Comparison of ENCODE assay signal across 24 cellular contexts in genomic region chr13:63088226-63088625, GRCh38.
DNase-seq lines count a peak whose midpoint lies in the region; ATAC-seq and TF ChIP-seq lines count a peak whose summit lies in the region.
"Had no signal": no experiment of that assay in that cellular context is flagged by ENCODE, and none has a peak within 500 bp of the region (broad histone marks: within the 10 kb centered on the region; RNA-seq: fewer than 3 reads in every experiment).

No MANE protein-coding gene starts in this region.

- DNase-seq in Right ventricle myocardium inferior (ENCODE audit: missing footprints) (no peak), cardiac septum (ENCODE audit: low spot score) (no peak), astrocyte of the spinal cord (ENCODE audit: low read depth, low spot score) (peak; percentile 30), left ventricle myocardium superior (no peak), ecto neural progenitor cell (ENCODE audit: low spot score) (no peak), SW 1271 (lab: John Stamatoyannopoulos, UW) (no peak), tibial artery (no peak)
- DNase-seq: 8988T; activated CD4-positive, alpha-beta T cell treated with anti-CD3 and anti-CD28 coated beads, Interleukin-2, amount 10 ng/mL, durations not matched to agents 7 days and 5 days; activated CD8-positive, alpha-beta memory T cell treated with anti-CD3 and anti-CD28 coated beads, Interleukin-2, amount 50 U/mL, for 48 hours; activated gamma-delta T cell; Caco-2; caudate nucleus; dorsolateral prefrontal cortex; left cardiac atrium; MG63; NCI-H1436 treated with DMSO at 0.1 percent for 48 hours; NCI-H2171; NCI-H524 treated with DMSO at 0.1 percent for 48 hours; stimulated activated CD4-positive, alpha-beta T cell treated with anti-CD3 and anti-CD28 coated beads, Interleukin-2, amount 100 ng/mL, for 24 hours; stimulated activated naive B cell treated with anti-CD40 and anti-IgM and Interleukin-4, amounts not matched to agents 10 μg/mL and 1 μg/mL and 100 μg/mL, for 72 hours had no signal

- H3K27me3 ChIP-seq in tibial artery, result no peaks in the 10 kb centered on the region
- H3K27me3 ChIP-seq: dorsolateral prefrontal cortex, MG63, tibial nerve had no signal

- H3K27ac ChIP-seq in tibial artery, result no peak overlapping the region
- H3K27ac ChIP-seq: dorsolateral prefrontal cortex, skin epidermis, tibial nerve had no signal

- no peak for TF ChIP-seq CTCF in astrocyte of the spinal cord (IDR thresholded peaks at IDR 0.05; ENCODE audit: low read depth, low read length)
- no peak for TF ChIP-seq CTCF in tibial artery (IDR thresholded peaks at IDR 0.05)

- no peaks in the 10 kb centered on the region for H3K9me3 ChIP-seq in tibial artery
- H3K9me3 ChIP-seq: Caco-2, MG63, tibial nerve had no signal

- H3K4me3 ChIP-seq in astrocyte of the spinal cord (ENCODE audit: low read depth, low read length) (no peak overlapping the region), tibial artery (no peak overlapping the region)
- H3K4me3 ChIP-seq: dorsolateral prefrontal cortex, MG63, skin epidermis, tibial nerve had no signal

- no peaks in the 10 kb centered on the region for H3K36me3 ChIP-seq in tibial artery
- H3K36me3 ChIP-seq: MG63, tibial nerve had no signal

- intact Hi-C loops in Right ventricle myocardium inferior (cut with DNase I), result no loop called here
- intact Hi-C loops in cardiac septum (cut with DNase I), result no loop called here
- intact Hi-C loops in left ventricle myocardium superior (cut with micrococcal nuclease), result no loop called here
- intact Hi-C loops in tibial artery (cut with DNase I; ENCODE audit: low total_unique reads), result no loop called here

- peak; percentile 91 for ATAC-seq in Right ventricle myocardium inferior
- ATAC-seq in left ventricle myocardium superior, result peak; percentile 68
- ATAC-seq in HG03571 (IDR thresholded peaks at IDR 0.05; ENCODE audit: unreplicated experiment), result no peak
- ATAC-seq: stimulated activated naive B cell treated with anti-CD40 and anti-IgM and Interleukin-4, amounts not matched to agents 10 μg/mL and 1 μg/mL and 100 μg/mL, for 72 hours had no signal

- no peaks in the 10 kb centered on the region for H3K4me1 ChIP-seq in tibial artery
- H3K4me1 ChIP-seq: Caco-2, tibial nerve had no signal

- in situ Hi-C loops in astrocyte of the spinal cord (cut with HindIII; ENCODE audit: low sequenced_read_pairs), result no loop called here
